12 cellular contexts compared by ENCODE assay signal in genomic region chr6:18371576-18371975, GRCh38. TPM values are rescaled to one million over a fixed set of nuclear protein-coding genes. Genes with fewer than 3 reads are reported as not detected.
DNase-seq lines count a peak whose midpoint lies in the region; ATAC-seq and TF ChIP-seq lines count a peak whose summit lies in the region.
"Had no signal": no experiment of that assay in that cellular context is flagged by ENCODE, and none has a peak within 500 bp of the region (broad histone marks: within the 10 kb centered on the region; RNA-seq: fewer than 3 reads in every experiment).

No MANE protein-coding gene starts in this region.

- H3K4me1 ChIP-seq in heart left ventricle (peaks cover 0 to 17% (median 0%) of the 10 kb centered on the region in 12 donors), parathyroid adenoma (no peaks in the 10 kb centered on the region), upper lobe of right lung (no peaks in the 10 kb centered on the region)
- H3K4me1 ChIP-seq: BLaER1 treated with 17β-estradiol and CSF1 and Interleukin-3, amounts not matched to agents 10 nM and 100 nM; HAP-1 had no signal

- TF ChIP-seq CTCF in heart left ventricle (IDR thresholded peaks at IDR 0.05) (no peak), parathyroid adenoma (IDR thresholded peaks at IDR 0.05) (no peak), upper lobe of right lung (IDR thresholded peaks at IDR 0.05) (no peak)

- CTCF ChIA-PET in activated CD4-positive, alpha-beta T cell treated with anti-CD3 and anti-CD28 coated beads, Interleukin-2, amount 10 ng/mL, durations not matched to agents 7 days and 5 days (lab: Charles Lee) = interaction anchor here (0.9 kb wide), 1 partner anchor 49 kb away, joined by 3 read pairs; no protein-coding TSS in a partner anchor

- DNase-seq in heart left ventricle (no peak), Right ventricle myocardium superior (no peak), M059J (ENCODE audit: low read depth) (peak; percentile 48), upper lobe of right lung (no peak)
- DNase-seq in activated CD4-positive, alpha-beta T cell treated with anti-CD3 and anti-CD28 coated beads, Interleukin-2, amount 10 ng/mL, durations not matched to agents 7 days and 5 days = no peak
- DNase-seq: 8988T; CD4-positive, CD25-positive, alpha-beta regulatory T cell; DMS53 had no signal

- POLR2A ChIA-PET in activated CD4-positive, alpha-beta T cell treated with anti-CD3 and anti-CD28 coated beads, Interleukin-2, amount 10 ng/mL, durations not matched to agents 7 days and 5 days (lab: Charles Lee) = no interaction called here

- H3K27ac ChIP-seq in heart left ventricle = peak overlapping the region; percentile 36 to 83 (median 72)
- H3K27ac ChIP-seq in parathyroid adenoma = peak overlapping the region; percentile 16
- H3K27ac ChIP-seq in upper lobe of right lung = peak overlapping the region; percentile 27
- H3K27ac ChIP-seq: BLaER1 treated with 17β-estradiol and CSF1 and Interleukin-3, amounts not matched to agents 10 nM and 100 nM had no signal

- no peaks in the 10 kb centered on the region for H3K79me2 ChIP-seq in parathyroid adenoma

- no peak overlapping the region for H3K4me2 ChIP-seq in parathyroid adenoma (ENCODE audit: low read length)
- H3K4me2 ChIP-seq: BLaER1 treated with 17β-estradiol and CSF1 and Interleukin-3, amounts not matched to agents 10 nM and 100 nM had no signal

- H3K36me3 Mint-ChIP-seq in activated CD4-positive, alpha-beta T cell treated with anti-CD3 and anti-CD28 coated beads, Interleukin-2, amount 10 ng/mL, durations not matched to agents 7 days and 5 days (ENCODE audit: low read depth) = no peaks in the 10 kb centered on the region
- H3K36me3 Mint-ChIP-seq: CD4-positive, CD25-positive, alpha-beta regulatory T cell had no signal

- no peaks in the 10 kb centered on the region for H3K27me3 ChIP-seq in heart left ventricle
- H3K27me3 ChIP-seq in parathyroid adenoma (ENCODE audit: control insufficient read depth, insufficient read depth, low read length) = no peaks in the 10 kb centered on the region
- H3K27me3 ChIP-seq in upper lobe of right lung = no peaks in the 10 kb centered on the region
- H3K27me3 ChIP-seq: BLaER1 treated with 17β-estradiol and CSF1 and Interleukin-3, amounts not matched to agents 10 nM and 100 nM had no signal

- no peak for ATAC-seq in heart left ventricle
- no peak for ATAC-seq in Right ventricle myocardium superior (ENCODE audit: poor library complexity)
- no peak for ATAC-seq in upper lobe of right lung
- ATAC-seq in HG02763 (IDR thresholded peaks at IDR 0.05; ENCODE audit: unreplicated experiment) = no peak

- H3K4me3 ChIP-seq in heart left ventricle (no peak overlapping the region), parathyroid adenoma (ENCODE audit: low read depth, low read length) (no peak overlapping the region), upper lobe of right lung (no peak overlapping the region)
- H3K4me3 ChIP-seq: BLaER1 treated with 17β-estradiol and CSF1 and Interleukin-3, amounts not matched to agents 10 nM and 100 nM; HAP-1 had no signal

- H3K4me1 Mint-ChIP-seq in activated CD4-positive, alpha-beta T cell treated with anti-CD3 and anti-CD28 coated beads, Interleukin-2, amount 10 ng/mL, durations not matched to agents 7 days and 5 days = no peaks in the 10 kb centered on the region
- H3K4me1 Mint-ChIP-seq: CD4-positive, CD25-positive, alpha-beta regulatory T cell had no signal

- H3K9me3 Mint-ChIP-seq in activated CD4-positive, alpha-beta T cell treated with anti-CD3 and anti-CD28 coated beads, Interleukin-2, amount 10 ng/mL, durations not matched to agents 7 days and 5 days = peaks cover 3% of the 10 kb centered on the region

- intact Hi-C loops in heart left ventricle (cut with DNase I) = loop anchor here in 2 of 10 donors (1.0 to 2.0 kb wide), 2 partner anchors 13 to 15 kb away; no protein-coding TSS in a partner anchor
- intact Hi-C loops in Right ventricle myocardium superior (cut with DNase I) = no loop called here
- intact Hi-C loops in upper lobe of right lung (cut with DNase I) = no loop called here

- no peak for TF ChIP-seq POLR2A in heart left ventricle (IDR thresholded peaks at IDR 0.05)

- H3K27me3 Mint-ChIP-seq in activated CD4-positive, alpha-beta T cell treated with anti-CD3 and anti-CD28 coated beads, Interleukin-2, amount 10 ng/mL, durations not matched to agents 7 days and 5 days = no peaks in the 10 kb centered on the region

- H3K36me3 ChIP-seq in heart left ventricle = no peaks in the 10 kb centered on the region
- H3K36me3 ChIP-seq in parathyroid adenoma (ENCODE audit: control insufficient read depth, insufficient read depth, low read length) = no peaks in the 10 kb centered on the region
- no peaks in the 10 kb centered on the region for H3K36me3 ChIP-seq in upper lobe of right lung
- H3K36me3 ChIP-seq: BLaER1 treated with 17β-estradiol and CSF1 and Interleukin-3, amounts not matched to agents 10 nM and 100 nM; HAP-1 had no signal

- H3K9me3 ChIP-seq in heart left ventricle = no peaks in the 10 kb centered on the region
- H3K9me3 ChIP-seq in parathyroid adenoma (ENCODE audit: control insufficient read depth, low read length) = no peaks in the 10 kb centered on the region
- H3K9me3 ChIP-seq in upper lobe of right lung = no peaks in the 10 kb centered on the region
- H3K9me3 ChIP-seq: HAP-1 had no signal

- no peak overlapping the region for H3K4me3 Mint-ChIP-seq in activated CD4-positive, alpha-beta T cell treated with anti-CD3 and anti-CD28 coated beads, Interleukin-2, amount 10 ng/mL, durations not matched to agents 7 days and 5 days
- H3K4me3 Mint-ChIP-seq: CD4-positive, CD25-positive, alpha-beta regulatory T cell had no signal

- no peak overlapping the region for H3K9ac ChIP-seq in parathyroid adenoma
- H3K9ac ChIP-seq: BLaER1 treated with 17β-estradiol and CSF1 and Interleukin-3, amounts not matched to agents 10 nM and 100 nM had no signal

- WGBS in heart left ventricle, 4 donors = 65 to 91% (median 85%) methylated on average over 3 of the region's 3 CpGs

- H3K27ac Mint-ChIP-seq in activated CD4-positive, alpha-beta T cell treated with anti-CD3 and anti-CD28 coated beads, Interleukin-2, amount 10 ng/mL, durations not matched to agents 7 days and 5 days = no peak overlapping the region

- H2AFZ ChIP-seq in parathyroid adenoma = no peak overlapping the region

RNA-seq across cellular contexts. Expression of gene RNF144B, which starts 15.6 kb away (rescaled TPM):
- 10 to 100 TPM in 5 of 9 donors, 1 to 10 TPM in 4; 7.1 to 20.7 (median 12.3) TPM for total RNA-seq in heart left ventricle
- polyA plus RNA-seq in heart left ventricle = 1 to 10 TPM; 6.1 to 8.0 TPM
- 17.1 TPM for total RNA-seq in Right ventricle myocardium superior
- total RNA-seq in M059J (2014; rRNA removed; shearing (Covaris generic)) = 5.4 and 8.6 TPM in 2 replicates
- total RNA-seq in upper lobe of right lung = 82.4 TPM
- 1 to 10 TPM; 1.3 to 1.7 TPM for total RNA-seq in activated CD4-positive, alpha-beta T cell treated with anti-CD3 and anti-CD28 coated beads, Interleukin-2, amount 10 ng/mL, durations not matched to agents 7 days and 5 days

Comparison
In these comparisons a context has a peak if more than half of its experiments do, and no peak if none do; other contexts are left out.
1. H3K27ac ChIP-seq: peak in every context shown above with its lines; median percentile 72 in heart left ventricle; 27 in upper lobe of right lung; 16 in parathyroid adenoma.